19 cellular contexts compared by ENCODE assay signal in genomic region chr3:24343084-24343783, GRCh38.
DNase-seq lines count a peak whose midpoint lies in the region; ATAC-seq, FAIRE-seq and TF ChIP-seq lines count a peak whose summit lies in the region.
"Had no signal": no experiment of that assay in that cellular context is flagged by ENCODE, and none has a peak within 500 bp of the region (broad histone marks: within the 10 kb centered on the region; RNA-seq: fewer than 3 reads in every experiment).

No MANE protein-coding gene starts in this region.

- H3K18ac ChIP-seq in mesenchymal stem cell (ENCODE audit: low read depth in 1 of 2, low read length in 2 of 2), result no peak overlapping the region

- DNase-seq in HCEC 1CT, result peak; percentile 82
- peak; percentile 82 for DNase-seq in RCC 7860 (ENCODE audit: low spot score)
- DNase-seq in bronchial epithelial cell (ENCODE audit: low read depth), result peak; percentile 65
- DNase-seq in mesenchymal stem cell, result peak; percentile 90
- no peak for DNase-seq in NCI-H1105 (lab: John Stamatoyannopoulos, UW)
- DNase-seq in left cardiac atrium, result no peak
- no peak for DNase-seq in SKM-1 treated with dmso at 0.1 percent for 144 hours (lab: John Stamatoyannopoulos, UW; ENCODE audit: unreplicated experiment)
- DNase-seq in NCI-H2227 treated with DMSO at 0.1 percent for 48 hours (lab: John Stamatoyannopoulos, UW), result no peak
- DNase-seq: activated T-cell treated with anti-CD3 and anti-CD28 coated beads for 4 hours; DND-41; erythroblast; naive thymus-derived CD4-positive, alpha-beta T cell; NCI-H1048; NCI-H2171 treated with DMSO at 0.1 percent for 48 hours; psoas muscle; T-helper 1 cell; testis had no signal

- no peak overlapping the region for H4K91ac ChIP-seq in mesenchymal stem cell (ENCODE audit: low read length)

- no peak overlapping the region for H3K14ac ChIP-seq in mesenchymal stem cell (ENCODE audit: low read length in 2 of 2)

- no peak overlapping the region for H3K4me2 ChIP-seq in mesenchymal stem cell (ENCODE audit: low read length, poor library complexity, severe bottlenecking)

- no peak overlapping the region for H3K9ac ChIP-seq in mesenchymal stem cell (ENCODE audit: low read length)

- H2AK5ac ChIP-seq in mesenchymal stem cell (ENCODE audit: low read length, severe bottlenecking), result no peak overlapping the region

- TF ChIP-seq CTCF in bronchial epithelial cell (IDR thresholded peaks at IDR 0.05; ENCODE audit: insufficient read depth, low read length, severe bottlenecking), result no peak

- H3K4ac ChIP-seq in mesenchymal stem cell (ENCODE audit: low read depth in 1 of 2, low read length in 2 of 2), result no peak overlapping the region

- FAIRE-seq in RCC 7860 (lab: Jason Lieb, UNC), result peak; percentile 89
- FAIRE-seq in bronchial epithelial cell (lab: Jason Lieb, UNC), result no peak
- FAIRE-seq: GM12878 had no signal

- no peak overlapping the region for H3K23ac ChIP-seq in mesenchymal stem cell (ENCODE audit: low read length in 2 of 2)

- WGBS in mesenchymal stem cell, result 8% methylated on average over 3 of the region's 3 CpGs

- H3K4me3 ChIP-seq in bronchial epithelial cell (ENCODE audit: low read depth, low read length) (no peak overlapping the region), mesenchymal stem cell (ENCODE audit: insufficient read depth in 1 of 2, low read depth in 1 of 2, low read length in 2 of 2) (no peak overlapping the region)
- H3K4me3 ChIP-seq: GM12878, psoas muscle, testis had no signal

- H2AFZ ChIP-seq in mesenchymal stem cell (ENCODE audit: low read depth, low read length), result no peak overlapping the region

- H2BK5ac ChIP-seq in mesenchymal stem cell (ENCODE audit: low read depth, low read length, poor library complexity, severe bottlenecking), result no peak overlapping the region

- H4K8ac ChIP-seq in mesenchymal stem cell (ENCODE audit: low read length), result no peak overlapping the region

- no peak overlapping the region for H2BK12ac ChIP-seq in mesenchymal stem cell (ENCODE audit: low read length in 2 of 2)

- no peak overlapping the region for H3K27ac ChIP-seq in mesenchymal stem cell (ENCODE audit: low read length, poor library complexity, severe bottlenecking)
- H3K27ac ChIP-seq: C4-2B, psoas muscle, testis had no signal

- H3K36me3 ChIP-seq in bronchial epithelial cell (ENCODE audit: control insufficient read depth, insufficient read depth, low read length) (no peaks in the 10 kb centered on the region), mesenchymal stem cell (ENCODE audit: control insufficient read depth in 1 of 2, insufficient read depth in 2 of 2, low read depth in 1 of 2, low read length in 2 of 2) (no peaks in the 10 kb centered on the region)

- no peak overlapping the region for H2BK15ac ChIP-seq in mesenchymal stem cell (ENCODE audit: low read depth, poor library complexity, severe bottlenecking)

- peaks cover 3% of the 10 kb centered on the region for H3K79me1 ChIP-seq in mesenchymal stem cell (replicated peaks; ENCODE audit: low read length, poor library complexity, severe bottlenecking)

- H3K9me3 ChIP-seq in mesenchymal stem cell (ENCODE audit: control insufficient read depth, low read length), result no peaks in the 10 kb centered on the region
- H3K9me3 ChIP-seq: psoas muscle, testis had no signal

- H3K4me1 ChIP-seq in mesenchymal stem cell (ENCODE audit: control insufficient read depth, insufficient read depth, low read depth, low read length), result no peaks in the 10 kb centered on the region
- H3K4me1 ChIP-seq: testis had no signal

- ATAC-seq in left cardiac atrium, result no peak
- ATAC-seq: GM12878; naive thymus-derived CD4-positive, alpha-beta T cell had no signal

- H3K27me3 ChIP-seq in bronchial epithelial cell (ENCODE audit: control insufficient read depth, insufficient read depth, low read length), result no peaks in the 10 kb centered on the region
- no peaks in the 10 kb centered on the region for H3K27me3 ChIP-seq in mesenchymal stem cell (ENCODE audit: control insufficient read depth in 1 of 2, insufficient read depth in 1 of 2, low read length in 2 of 2)
- H3K27me3 ChIP-seq: testis had no signal

- intact Hi-C loops in left cardiac atrium (cut with DNase I), result no loop called here

- no peak overlapping the region for H2BK120ac ChIP-seq in mesenchymal stem cell (ENCODE audit: low read depth, low read length)

Comparison
In these comparisons a context has a peak if more than half of its experiments do, and no peak if none do; other contexts are left out.
1. DNase-seq: peak in HCEC 1CT (single experiment), RCC 7860 (single experiment), bronchial epithelial cell (single experiment) and mesenchymal stem cell (single experiment); none in NCI-H1105 (single experiment), left cardiac atrium (single experiment), SKM-1 treated with dmso at 0.1 percent for 144 hours (single experiment) and NCI-H2227 treated with DMSO at 0.1 percent for 48 hours (single experiment).